8 cellular contexts compared by ENCODE assay signal in genomic region chr11:65496304-65497140, GRCh38. TPM values are rescaled to one million over a fixed set of nuclear protein-coding genes. Genes with fewer than 3 reads are reported as not detected.
A peak's percentile ranks its signal among the peaks of the same experiment; 100 is the strongest.
DNase-seq lines count a peak whose midpoint lies in the region; ATAC-seq and TF ChIP-seq lines count a peak whose summit lies in the region.

No MANE protein-coding gene starts in this region.

- H3K27me3 Mint-ChIP-seq in activated CD8-positive, alpha-beta T cell treated with anti-CD3 and anti-CD28 coated beads for 36 hours, result no peaks in the 10 kb centered on the region

- H3K27ac Mint-ChIP-seq in activated CD8-positive, alpha-beta T cell treated with anti-CD3 and anti-CD28 coated beads for 36 hours, result no peak overlapping the region
- no peak overlapping the region for H3K27ac Mint-ChIP-seq in stimulated activated effector memory CD8-positive, alpha-beta T cell treated with anti-CD3 and anti-CD28 coated beads, Interleukin-12 subunit alpha, Interleukin-12 subunit beta, amount 100 ng/mL, for 72 hours

- CTCF ChIA-PET in activated CD8-positive, alpha-beta T cell treated with anti-CD3 and anti-CD28 coated beads for 36 hours (lab: Charles Lee), result interaction anchor here (1.0 to 16.5 kb wide), 11 partner anchors 9 to 384 kb away, joined by 3 to 448 read pairs (median 4); partner anchors contain the start of gene NEAT1

- POLR2A ChIA-PET in activated CD8-positive, alpha-beta T cell treated with anti-CD3 and anti-CD28 coated beads for 36 hours (lab: Charles Lee), result interaction anchor here (0.8 to 36.2 kb wide), 22 partner anchors 7 to 456 kb away, joined by 3 to 4842 read pairs (median 22); partner anchors contain the start of genes EHBP1L1, FAM89B, FRMD8 and MAP3K11

- DNase-seq in GM12864 (ENCODE audit: low read depth), result no peak
- DNase-seq in activated CD8-positive, alpha-beta T cell treated with anti-CD3 and anti-CD28 coated beads for 36 hours, result no peak
- DNase-seq in hippocampal formation (lab: John Stamatoyannopoulos, UW), result peak; percentile 51 to 52
- DNase-seq in stimulated activated effector memory CD8-positive, alpha-beta T cell treated with anti-CD3 and anti-CD28 coated beads, Interleukin-12 subunit alpha, Interleukin-12 subunit beta, amount 100 ng/mL, for 72 hours (ENCODE audit: low spot score in 2 of 2), result no peak
- no peak for DNase-seq in GF-D8 (lab: John Stamatoyannopoulos, UW)
- DNase-seq in NOMO-1 treated with dmso at 0.1 percent for 144 hours (lab: John Stamatoyannopoulos, UW; ENCODE audit: unreplicated experiment), result no peak

- peak; percentile 1 for ATAC-seq in HG03342 (IDR thresholded peaks at IDR 0.05; ENCODE audit: unreplicated experiment)
- peak; percentile 7 for ATAC-seq in activated CD8-positive, alpha-beta T cell treated with anti-CD3 and anti-CD28 coated beads for 36 hours
- peak; percentile 0 for ATAC-seq in stimulated activated effector memory CD8-positive, alpha-beta T cell treated with anti-CD3 and anti-CD28 coated beads, Interleukin-12 subunit alpha, Interleukin-12 subunit beta, amount 100 ng/mL, for 72 hours
- ATAC-seq in GM19455 (IDR thresholded peaks at IDR 0.05; ENCODE audit: unreplicated experiment), result no peak

- intact Hi-C loops in activated CD8-positive, alpha-beta T cell treated with anti-CD3 and anti-CD28 coated beads for 36 hours (cut with micrococcal nuclease), result no loop called here

- H3K4me1 Mint-ChIP-seq in activated CD8-positive, alpha-beta T cell treated with anti-CD3 and anti-CD28 coated beads for 36 hours (ENCODE audit: low read depth), result peaks cover 37% of the 10 kb centered on the region
- H3K4me1 Mint-ChIP-seq in stimulated activated effector memory CD8-positive, alpha-beta T cell treated with anti-CD3 and anti-CD28 coated beads, Interleukin-12 subunit alpha, Interleukin-12 subunit beta, amount 100 ng/mL, for 72 hours, result peaks cover 46% of the 10 kb centered on the region

- peak overlapping the region; percentile 54 for H3K4me3 ChIP-seq in GM12864 (ENCODE audit: low read depth, low read length)

- H3K9me3 Mint-ChIP-seq in activated CD8-positive, alpha-beta T cell treated with anti-CD3 and anti-CD28 coated beads for 36 hours, result no peaks in the 10 kb centered on the region
- H3K9me3 Mint-ChIP-seq in stimulated activated effector memory CD8-positive, alpha-beta T cell treated with anti-CD3 and anti-CD28 coated beads, Interleukin-12 subunit alpha, Interleukin-12 subunit beta, amount 100 ng/mL, for 72 hours, result no peaks in the 10 kb centered on the region

- H3K4me3 Mint-ChIP-seq in activated CD8-positive, alpha-beta T cell treated with anti-CD3 and anti-CD28 coated beads for 36 hours, result no peak overlapping the region
- no peak overlapping the region for H3K4me3 Mint-ChIP-seq in stimulated activated effector memory CD8-positive, alpha-beta T cell treated with anti-CD3 and anti-CD28 coated beads, Interleukin-12 subunit alpha, Interleukin-12 subunit beta, amount 100 ng/mL, for 72 hours

- H3K36me3 Mint-ChIP-seq in activated CD8-positive, alpha-beta T cell treated with anti-CD3 and anti-CD28 coated beads for 36 hours (ENCODE audit: low read depth), result peaks cover 3% of the 10 kb centered on the region
- H3K36me3 Mint-ChIP-seq in stimulated activated effector memory CD8-positive, alpha-beta T cell treated with anti-CD3 and anti-CD28 coated beads, Interleukin-12 subunit alpha, Interleukin-12 subunit beta, amount 100 ng/mL, for 72 hours, result peaks cover 6% of the 10 kb centered on the region

- TF ChIP-seq CTCF in GM12864 (IDR thresholded peaks at IDR 0.05; ENCODE audit: low read depth, low read length, missing control alignments), result no peak
- TF ChIP-seq CTCF in activated CD8-positive, alpha-beta T cell treated with anti-CD3 and anti-CD28 coated beads for 36 hours (IDR thresholded peaks at IDR 0.05), result no peak

RNA-seq across cellular contexts. Expression of gene MALAT1, which starts 2.3 kb away (rescaled TPM):
- 1,000 to 10,000 TPM; 3,856 to 3,869 TPM for total RNA-seq in activated CD8-positive, alpha-beta T cell treated with anti-CD3 and anti-CD28 coated beads for 36 hours

RNA-seq across cellular contexts. Expression of gene SCYL1, which starts 28.4 kb away (rescaled TPM):
- 10 to 100 TPM; 71.5 to 76.8 TPM for total RNA-seq in activated CD8-positive, alpha-beta T cell treated with anti-CD3 and anti-CD28 coated beads for 36 hours

Comparison
In these comparisons a context has a peak if more than half of its experiments do, and no peak if none do; other contexts are left out.
1. DNase-seq: peak in hippocampal formation (2 of 2); none in GM12864 (single experiment), activated CD8-positive, alpha-beta T cell treated with anti-CD3 and anti-CD28 coated beads for 36 hours (single experiment), stimulated activated effector memory CD8-positive, alpha-beta T cell treated with anti-CD3 and anti-CD28 coated beads, Interleukin-12 subunit alpha, Interleukin-12 subunit beta, amount 100 ng/mL, for 72 hours (0 of 2), GF-D8 (single experiment) and NOMO-1 treated with dmso at 0.1 percent for 144 hours (single experiment).